25 cellular contexts compared by ENCODE assay signal in the genomic region with DNA sequence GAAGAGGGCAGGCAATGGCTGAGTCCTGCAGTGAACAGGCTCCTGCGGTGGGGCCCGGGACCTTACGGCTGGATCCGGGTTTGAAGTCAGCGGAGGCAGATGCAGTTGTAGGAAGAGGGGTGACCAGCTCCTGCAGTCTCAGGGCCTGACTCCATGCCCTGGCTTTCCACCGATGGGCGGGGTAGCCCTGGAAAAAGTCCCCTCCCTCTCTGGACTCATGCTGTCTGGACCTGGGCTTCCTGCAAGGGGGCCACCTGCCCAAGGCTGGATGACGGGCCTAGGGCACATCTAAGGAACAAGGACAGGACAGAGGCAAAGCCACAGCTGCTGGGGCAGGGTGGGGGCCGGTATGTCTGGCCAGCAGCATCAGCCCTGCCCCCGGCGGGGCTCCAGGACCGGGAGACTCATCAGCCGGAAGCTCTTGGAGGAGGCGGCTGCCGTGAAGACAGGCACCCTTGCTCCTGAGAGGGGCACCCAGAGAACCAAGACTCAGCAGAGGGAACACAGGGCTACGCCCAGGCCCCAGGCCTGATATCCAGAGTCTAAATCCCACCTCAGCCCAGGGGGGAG.
"Had no signal": no experiment of that assay in that cellular context is flagged by ENCODE, and none has a peak within 500 bp of the region (broad histone marks: within the 10 kb centered on the region; RNA-seq: fewer than 3 reads in every experiment).

No MANE protein-coding gene starts in this region.

- H3K27ac Mint-ChIP-seq: memory B cell; stimulated activated naive CD8-positive, alpha-beta T cell treated with anti-CD3 and anti-CD28 coated beads, Interleukin-15, Interleukin-2, amounts not matched to agents 100 ng/mL and 50 ng/mL, for 24 hours had no signal

- H3K9me3 ChIP-seq: left ventricle myocardium inferior, mucosa of descending colon, pancreas, prostate gland, suprapubic skin, thoracic aorta, tibial artery, upper lobe of right lung had no signal

- H3K36me3 ChIP-seq: left ventricle myocardium inferior, pancreas, prostate gland, suprapubic skin, thoracic aorta, tibial artery, upper lobe of right lung had no signal

- H3K27ac ChIP-seq: left ventricle myocardium inferior, pancreas, prostate gland, skin epidermis, suprapubic skin, thoracic aorta, tibial artery, upper lobe of right lung had no signal

- ATAC-seq: mucosa of descending colon; naive thymus-derived CD4-positive, alpha-beta T cell; natural killer cell treated with Interleukin-12 subunit alpha and Interleukin-12 subunit beta and Interleukin-15 and Interleukin-18, amount 100 ng/mL, for 72 hours; pancreas; sciatic nerve; upper lobe of right lung had no signal

- DNase-seq: islet precursor cell; left ventricle myocardium inferior; midbrain; naive thymus-derived CD4-positive, alpha-beta T cell; nucleus accumbens; retina; stimulated activated CD4-positive, alpha-beta T cell treated with anti-CD3 and anti-CD28 coated beads, Interleukin-12 subunit alpha, Interleukin-12 subunit beta, amount 100 ng/mL, for 4 hours; stimulated activated CD4-positive, alpha-beta T cell treated with anti-CD3 and anti-CD28 coated beads, Interleukin-15, amount 100 ng/mL, for 24 hours; stimulated activated CD4-positive, alpha-beta T cell treated with anti-CD3 and anti-CD28 coated beads, Interleukin-2, amount 100 ng/mL, for 24 hours; stimulated activated CD4-positive, alpha-beta T cell treated with anti-CD3 and anti-CD28 coated beads, Interleukin-4, amount 100 ng/mL, for 1 hour; stimulated activated naive CD4-positive, alpha-beta T cell; tibial artery; trophoblast cell; upper lobe of right lung had no signal

- H3K4me3 ChIP-seq: left ventricle myocardium inferior, lung, mucosa of descending colon, pancreas, prostate gland, skin epidermis, suprapubic skin, thoracic aorta, tibial artery, upper lobe of right lung had no signal

- H3K27me3 ChIP-seq: pancreas, suprapubic skin, tibial artery, upper lobe of right lung had no signal

- H3K36me3 Mint-ChIP-seq: natural killer cell treated with Interleukin-12 subunit alpha and Interleukin-12 subunit beta and Interleukin-15 and Interleukin-18, amount 100 ng/mL, for 72 hours had no signal

- H3K4me3 Mint-ChIP-seq: memory B cell; naive thymus-derived CD4-positive, alpha-beta T cell; natural killer cell treated with Interleukin-12 subunit alpha and Interleukin-12 subunit beta and Interleukin-15 and Interleukin-18, amount 100 ng/mL, for 72 hours; stimulated activated naive CD8-positive, alpha-beta T cell treated with anti-CD3 and anti-CD28 coated beads, Interleukin-15, Interleukin-2, amounts not matched to agents 100 ng/mL and 50 ng/mL, for 24 hours had no signal

- H3K9me3 Mint-ChIP-seq: memory B cell; natural killer cell treated with Interleukin-12 subunit alpha and Interleukin-12 subunit beta and Interleukin-15 and Interleukin-18, amount 100 ng/mL, for 72 hours; stimulated activated naive CD8-positive, alpha-beta T cell treated with anti-CD3 and anti-CD28 coated beads, Interleukin-15, Interleukin-2, amounts not matched to agents 100 ng/mL and 50 ng/mL, for 24 hours had no signal

- H3K4me1 ChIP-seq: left ventricle myocardium inferior, pancreas, prostate gland, upper lobe of right lung had no signal

- H3K27me3 Mint-ChIP-seq: memory B cell; naive thymus-derived CD4-positive, alpha-beta T cell; natural killer cell treated with Interleukin-12 subunit alpha and Interleukin-12 subunit beta and Interleukin-15 and Interleukin-18, amount 100 ng/mL, for 72 hours; stimulated activated naive CD8-positive, alpha-beta T cell treated with anti-CD3 and anti-CD28 coated beads, Interleukin-15, Interleukin-2, amounts not matched to agents 100 ng/mL and 50 ng/mL, for 24 hours had no signal
